9 cellular contexts compared by ENCODE assay signal in the genomic region with DNA sequence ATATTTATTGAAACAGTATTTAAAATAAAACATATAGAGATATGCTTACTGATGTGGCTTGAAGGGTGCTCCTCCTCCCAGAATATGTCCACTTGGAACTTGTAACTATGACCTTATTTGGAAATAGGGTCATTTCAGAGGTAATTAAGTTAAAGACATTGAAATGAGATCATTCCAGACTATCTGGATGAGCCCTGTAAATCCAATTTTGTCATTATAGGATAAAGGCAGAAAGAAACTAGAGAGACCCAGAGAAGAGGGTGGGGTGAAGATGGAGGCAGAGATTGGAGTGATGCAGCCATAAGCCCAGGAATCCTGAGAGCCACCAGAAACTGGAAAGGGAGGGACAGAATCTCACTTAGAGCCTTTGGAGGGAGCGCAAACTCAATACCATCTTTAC.
"Had no signal": no experiment of that assay in that cellular context is flagged by ENCODE, and none has a peak within 500 bp of the region (broad histone marks: within the 10 kb centered on the region; RNA-seq: fewer than 3 reads in every experiment).

No MANE protein-coding gene starts in this region.

- H3K4me1 ChIP-seq: HAP-1 had no signal

- H3K9ac ChIP-seq: GM23248 had no signal

- H3K27ac ChIP-seq: GM23248, HL-60 had no signal

- H3K4me1 Mint-ChIP-seq: IgD-negative memory B cell had no signal

- H3K27me3 Mint-ChIP-seq: IgD-negative memory B cell had no signal

- H3K9me3 ChIP-seq: HAP-1 had no signal

- H3K36me3 ChIP-seq: HAP-1 had no signal

- H2AFZ ChIP-seq: GM23248 had no signal

- ATAC-seq: HCT116, HepG2 had no signal

- H3K4me3 ChIP-seq: GM23248, HAP-1 had no signal

- DNase-seq: GM23248, GOT3, H7, HFFc6 had no signal

- H3K27ac Mint-ChIP-seq: HFFc6, IgD-negative memory B cell had no signal

- H3K36me3 Mint-ChIP-seq: IgD-negative memory B cell had no signal

- H3K4me3 Mint-ChIP-seq: HFFc6, IgD-negative memory B cell had no signal
